1 cellular context compared by ENCODE assay signal in genomic region chr1:42963378-42964005, GRCh38.
TF ChIP-seq lines count a peak whose summit lies in the region.

No MANE protein-coding gene starts in this region.

TF ChIP-seq in HEK293, 187 proteins besides CTCF, POLR2A, EP300 and RAD21 (continued from another document and continues in another):
- no peak for TF ChIP-seq PRDM6 (tag by site-specific recombination; IDR thresholded peaks at IDR 0.05)
- TF ChIP-seq ZNF791 (tag by site-specific recombination; IDR thresholded peaks at IDR 0.05), result no peak
- no peak for TF ChIP-seq ZNF677 (tag by site-specific recombination; IDR thresholded peaks at IDR 0.05)
- no peak for TF ChIP-seq ZNF776 (tag by site-specific recombination; IDR thresholded peaks at IDR 0.05; ENCODE audit: borderline replicate concordance)
- TF ChIP-seq ZNF660 (tag by site-specific recombination; IDR thresholded peaks at IDR 0.05), result no peak
- TF ChIP-seq ZNF423 (tag by site-specific recombination; IDR thresholded peaks at IDR 0.05), result no peak
- no peak for TF ChIP-seq ZNF433 (tag by site-specific recombination; IDR thresholded peaks at IDR 0.05; ENCODE audit: low read depth)
- no peak for TF ChIP-seq HOXD13 (CRISPR knock-in tag; IDR thresholded peaks at IDR 0.05; ENCODE audit: borderline replicate concordance)
- TF ChIP-seq ZNF138 (tag by site-specific recombination; IDR thresholded peaks at IDR 0.05; ENCODE audit: borderline replicate concordance), result no peak
- TF ChIP-seq ZSCAN23 (tag by site-specific recombination; IDR thresholded peaks at IDR 0.05), result no peak
- TF ChIP-seq SP7 (tag by site-specific recombination; IDR thresholded peaks at IDR 0.05), result peak; percentile 17; the same call in 1 of the 2 replicates
- no peak for TF ChIP-seq ZNF391 (tag by site-specific recombination; IDR thresholded peaks at IDR 0.05; ENCODE audit: borderline replicate concordance, low read depth)
- no peak for TF ChIP-seq KLF8 (tag by site-specific recombination; IDR thresholded peaks at IDR 0.05)
- TF ChIP-seq ZBTB21 (tag by site-specific recombination; IDR thresholded peaks at IDR 0.05), result peak; percentile 79
- no peak for TF ChIP-seq ZNF121 (tag by site-specific recombination; IDR thresholded peaks at IDR 0.05)
- no peak for TF ChIP-seq ZNF837 (tag by site-specific recombination; IDR thresholded peaks at IDR 0.05)
- no peak for TF ChIP-seq ZNF114 (tag by site-specific recombination; IDR thresholded peaks at IDR 0.05)
- peak; percentile 32; the same call in 1 of the 2 replicates for TF ChIP-seq ZEB2 (tag by site-specific recombination; IDR thresholded peaks at IDR 0.05)
- peak; percentile 65 for TF ChIP-seq ZNF366 (tag by site-specific recombination; conservative IDR thresholded peaks at IDR 0.05)
- no peak for TF ChIP-seq ZNF670 (tag by site-specific recombination; IDR thresholded peaks at IDR 0.05; ENCODE audit: low read depth)
- 0 out of 2 replicates have a peak, but pooled peaks have one; percentile 8 for TF ChIP-seq ZXDB (tag by site-specific recombination; IDR thresholded peaks at IDR 0.05)
- no peak for TF ChIP-seq ZNF514 (tag by site-specific recombination; IDR thresholded peaks at IDR 0.05)
- no peak for TF ChIP-seq BCL11A (tag by site-specific recombination; IDR thresholded peaks at IDR 0.05; ENCODE audit: low read depth)
- peak; percentile 69; the same call in 1 of the 2 replicates for TF ChIP-seq KLF17 (tag by site-specific recombination; IDR thresholded peaks at IDR 0.05)
- no peak for TF ChIP-seq ZNF626 (tag by site-specific recombination; IDR thresholded peaks at IDR 0.05)
- TF ChIP-seq ZNF404 (tag by site-specific recombination; IDR thresholded peaks at IDR 0.05), result no peak
- no peak for TF ChIP-seq PRDM4 (tag by site-specific recombination; IDR thresholded peaks at IDR 0.05)
- no peak for TF ChIP-seq ZBTB26 (tag by site-specific recombination; optimal IDR thresholded peaks at IDR 0.05)
- no peak for TF ChIP-seq ZIC2 (tag by site-specific recombination; IDR thresholded peaks at IDR 0.05)
- TF ChIP-seq ZNF792 (tag by site-specific recombination; IDR thresholded peaks at IDR 0.05), result no peak
- no peak for TF ChIP-seq GLIS1 (tag by site-specific recombination; IDR thresholded peaks at IDR 0.05)
- TF ChIP-seq MZF1 (tag by site-specific recombination; IDR thresholded peaks at IDR 0.05; ENCODE audit: borderline replicate concordance), result no peak
- no peak for TF ChIP-seq ZNF133 (tag by site-specific recombination; IDR thresholded peaks at IDR 0.05)
- TF ChIP-seq, protein P1, sequence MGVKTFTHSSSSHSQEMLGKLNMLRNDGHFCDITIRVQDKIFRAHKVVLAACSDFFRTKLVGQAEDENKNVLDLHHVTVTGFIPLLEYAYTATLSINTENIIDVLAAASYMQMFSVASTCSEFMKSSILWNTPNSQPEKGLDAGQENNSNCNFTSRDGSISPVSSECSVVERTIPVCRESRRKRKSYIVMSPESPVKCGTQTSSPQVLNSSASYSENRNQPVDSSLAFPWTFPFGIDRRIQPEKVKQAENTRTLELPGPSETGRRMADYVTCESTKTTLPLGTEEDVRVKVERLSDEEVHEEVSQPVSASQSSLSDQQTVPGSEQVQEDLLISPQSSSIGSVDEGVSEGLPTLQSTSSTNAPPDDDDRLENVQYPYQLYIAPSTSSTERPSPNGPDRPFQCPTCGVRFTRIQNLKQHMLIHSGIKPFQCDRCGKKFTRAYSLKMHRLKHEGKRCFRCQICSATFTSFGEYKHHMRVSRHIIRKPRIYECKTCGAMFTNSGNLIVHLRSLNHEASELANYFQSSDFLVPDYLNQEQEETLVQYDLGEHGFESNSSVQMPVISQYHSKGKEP (tag by site-specific recombination; IDR thresholded peaks at IDR 0.05), result no peak
- no peak for TF ChIP-seq SETDB1 (IDR thresholded peaks at IDR 0.05; ENCODE audit: insufficient read length, low read length)
- TF ChIP-seq RBAK (tag by site-specific recombination; IDR thresholded peaks at IDR 0.05), result no peak
- 0 out of 2 replicates have a peak, but pooled peaks have one; percentile 39 for TF ChIP-seq ATF2 (tag by site-specific recombination; IDR thresholded peaks at IDR 0.05; ENCODE audit: low read depth)
- no peak for TF ChIP-seq ZNF785 (tag by site-specific recombination; IDR thresholded peaks at IDR 0.05)
- no peak for TF ChIP-seq ZNF16 (tag by site-specific recombination; IDR thresholded peaks at IDR 0.05; ENCODE audit: low read depth)
- TF ChIP-seq ZNF530 (tag by site-specific recombination; IDR thresholded peaks at IDR 0.05; ENCODE audit: low read depth), result no peak
- no peak for TF ChIP-seq AEBP2 (tag by site-specific recombination; IDR thresholded peaks at IDR 0.05; ENCODE audit: borderline replicate concordance)
- TF ChIP-seq ZNF449 (tag by site-specific recombination; IDR thresholded peaks at IDR 0.05), result no peak
- peak; percentile 67 for TF ChIP-seq ZNF629 (tag by site-specific recombination; IDR thresholded peaks at IDR 0.05)
- no peak for TF ChIP-seq REST (tag by site-specific recombination; IDR thresholded peaks at IDR 0.05)
- TF ChIP-seq ZNF354C (tag by site-specific recombination; IDR thresholded peaks at IDR 0.05; ENCODE audit: borderline replicate concordance, low read depth), result no peak
- no peak for TF ChIP-seq OVOL3 (tag by site-specific recombination; IDR thresholded peaks at IDR 0.05)
- no peak for TF ChIP-seq EGR2 (tag by site-specific recombination; IDR thresholded peaks at IDR 0.05; ENCODE audit: low read depth)
- no peak for TF ChIP-seq ZNF571 (tag by site-specific recombination; IDR thresholded peaks at IDR 0.05)
- TF ChIP-seq, protein P2, sequence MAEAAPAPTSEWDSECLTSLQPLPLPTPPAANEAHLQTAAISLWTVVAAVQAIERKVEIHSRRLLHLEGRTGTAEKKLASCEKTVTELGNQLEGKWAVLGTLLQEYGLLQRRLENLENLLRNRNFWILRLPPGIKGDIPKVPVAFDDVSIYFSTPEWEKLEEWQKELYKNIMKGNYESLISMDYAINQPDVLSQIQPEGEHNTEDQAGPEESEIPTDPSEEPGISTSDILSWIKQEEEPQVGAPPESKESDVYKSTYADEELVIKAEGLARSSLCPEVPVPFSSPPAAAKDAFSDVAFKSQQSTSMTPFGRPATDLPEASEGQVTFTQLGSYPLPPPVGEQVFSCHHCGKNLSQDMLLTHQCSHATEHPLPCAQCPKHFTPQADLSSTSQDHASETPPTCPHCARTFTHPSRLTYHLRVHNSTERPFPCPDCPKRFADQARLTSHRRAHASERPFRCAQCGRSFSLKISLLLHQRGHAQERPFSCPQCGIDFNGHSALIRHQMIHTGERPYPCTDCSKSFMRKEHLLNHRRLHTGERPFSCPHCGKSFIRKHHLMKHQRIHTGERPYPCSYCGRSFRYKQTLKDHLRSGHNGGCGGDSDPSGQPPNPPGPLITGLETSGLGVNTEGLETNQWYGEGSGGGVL (tag by site-specific recombination; IDR thresholded peaks at IDR 0.05), result peak; percentile 89
- no peak for TF ChIP-seq ZNF76 (tag by site-specific recombination; IDR thresholded peaks at IDR 0.05; ENCODE audit: borderline replicate concordance, low read depth)
